Comparison of ENCODE assay signal across 34 cellular contexts in the genomic region with DNA sequence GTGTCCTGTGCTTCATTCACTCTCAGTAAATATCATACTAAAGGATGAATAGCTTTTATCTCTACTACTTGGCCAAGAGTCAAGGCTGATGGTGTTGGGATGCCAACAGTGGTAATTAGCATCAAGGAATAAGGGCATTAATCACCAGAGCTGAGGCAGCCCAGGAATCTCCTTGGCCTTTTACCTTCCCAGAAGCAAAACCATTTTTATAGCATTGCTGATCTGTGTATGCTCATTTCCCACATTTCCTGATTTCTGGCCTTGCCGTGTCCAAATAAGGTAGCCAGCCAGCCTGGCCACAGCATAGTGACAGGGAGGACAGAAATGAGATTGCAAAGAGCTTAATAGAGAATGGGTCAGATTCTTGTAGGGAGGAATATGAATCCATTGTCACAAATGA.
"Had no signal": no experiment of that assay in that cellular context is flagged by ENCODE, and none has a peak within 500 bp of the region (broad histone marks: within the 10 kb centered on the region; RNA-seq: fewer than 3 reads in every experiment).

No MANE protein-coding gene starts in this region.

- H3K4me3 ChIP-seq: body of pancreas, breast epithelium, PC-9 had no signal

- H3K27me3 Mint-ChIP-seq: activated CD8-positive, alpha-beta T cell treated with anti-CD3 and anti-CD28 coated beads for 36 hours; activated naive CD4-positive, alpha-beta T cell treated with anti-CD3 and anti-CD28 coated beads, Interleukin-2, amount 50 U/mL, for 24 hours; activated naive CD8-positive, alpha-beta T cell treated with anti-CD3 and anti-CD28 coated beads, Interleukin-2, amount 10 ng/mL, durations not matched to agents 7 days and 5 days; activated T-helper 17 cell treated with anti-CD3 and anti-CD28 coated beads, Interleukin-2, amount 50 U/mL, for 72 hours; IgD-negative memory B cell had no signal

- H3K27me3 ChIP-seq: body of pancreas, breast epithelium had no signal

- ATAC-seq: activated CD8-positive, alpha-beta T cell treated with anti-CD3 and anti-CD28 coated beads for 36 hours; activated T-cell treated with anti-CD3 and anti-CD28 coated beads, Interleukin-2, amount 50 U/mL, for 72 hours; activated T-helper 17 cell treated with anti-CD3 and anti-CD28 coated beads, Interleukin-2, amount 50 U/mL, for 72 hours; body of pancreas had no signal

- H3K4me3 Mint-ChIP-seq: activated CD8-positive, alpha-beta T cell treated with anti-CD3 and anti-CD28 coated beads for 36 hours; activated naive CD4-positive, alpha-beta T cell treated with anti-CD3 and anti-CD28 coated beads, Interleukin-2, amount 50 U/mL, for 24 hours; activated naive CD8-positive, alpha-beta T cell treated with anti-CD3 and anti-CD28 coated beads, Interleukin-2, amount 10 ng/mL, durations not matched to agents 7 days and 5 days; activated T-cell treated with anti-CD3 and anti-CD28 coated beads, Interleukin-2, amount 50 U/mL, for 72 hours; activated T-helper 17 cell treated with anti-CD3 and anti-CD28 coated beads, Interleukin-2, amount 50 U/mL, for 72 hours had no signal

- H3K4me1 Mint-ChIP-seq: activated naive CD4-positive, alpha-beta T cell treated with anti-CD3 and anti-CD28 coated beads, Interleukin-2, amount 50 U/mL, for 24 hours; activated naive CD8-positive, alpha-beta T cell treated with anti-CD3 and anti-CD28 coated beads, Interleukin-2, amount 10 ng/mL, durations not matched to agents 7 days and 5 days; IgD-negative memory B cell had no signal

- FAIRE-seq: RCC 7860 had no signal

- H3K9me3 ChIP-seq: body of pancreas, breast epithelium had no signal

- H2AFZ ChIP-seq: PC-9 had no signal

- DNase-seq: activated CD4-positive, alpha-beta T cell treated with anti-CD3 and anti-CD28 coated beads for 1 hour; activated CD4-positive, alpha-beta T cell treated with anti-CD3 and anti-CD28 coated beads for 48 hours; activated CD4-positive, CD25-positive, alpha-beta regulatory T cell; activated CD8-positive, alpha-beta T cell treated with anti-CD3 and anti-CD28 coated beads for 36 hours; activated effector memory CD4-positive, alpha-beta T cell treated with anti-CD3 and anti-CD28 coated beads, Interleukin-2, amount 50 U/mL, for 16 hours; activated naive CD4-positive, alpha-beta T cell; activated naive CD8-positive, alpha-beta T cell treated with anti-CD3 and anti-CD28 coated beads, Interleukin-2, amount 10 ng/mL, durations not matched to agents 7 days and 5 days; activated T-cell treated with anti-CD3 and anti-CD28 coated beads, Interleukin-2, amount 50 U/mL, for 1 hour; activated T-cell treated with anti-CD3 and anti-CD28 coated beads, Interleukin-2, amount 50 U/mL, for 72 hours; aorta; body of pancreas; Kasumi-1; KG1; MM.1S; MV-4-11; NCI-H1092; NCI-H1436 treated with DMSO at 0.1 percent for 48 hours; NCI-H1694 treated with DMSO at 0.1 percent for 48 hours; NCI-H2029; NCI-H2107; NCI-H2171; NCI-H510A; PC-9; Right ventricle myocardium superior; SW 1271; T-helper 1 cell; T-helper 2 cell; T-helper 9 cell; WERI-Rb-1 had no signal

- H3K9me3 Mint-ChIP-seq: activated naive CD4-positive, alpha-beta T cell treated with anti-CD3 and anti-CD28 coated beads, Interleukin-2, amount 50 U/mL, for 24 hours had no signal

- H3K36me3 ChIP-seq: breast epithelium, WERI-Rb-1 had no signal

- H3K27ac Mint-ChIP-seq: activated CD8-positive, alpha-beta T cell treated with anti-CD3 and anti-CD28 coated beads for 36 hours; activated naive CD4-positive, alpha-beta T cell treated with anti-CD3 and anti-CD28 coated beads, Interleukin-2, amount 50 U/mL, for 24 hours; activated naive CD8-positive, alpha-beta T cell treated with anti-CD3 and anti-CD28 coated beads, Interleukin-2, amount 10 ng/mL, durations not matched to agents 7 days and 5 days; activated T-cell treated with anti-CD3 and anti-CD28 coated beads, Interleukin-2, amount 50 U/mL, for 72 hours; activated T-helper 17 cell treated with anti-CD3 and anti-CD28 coated beads, Interleukin-2, amount 50 U/mL, for 72 hours; IgD-negative memory B cell had no signal

- H3K4me1 ChIP-seq: body of pancreas, breast epithelium had no signal

- H3K4me2 ChIP-seq: PC-9 had no signal

- H3K27ac ChIP-seq: body of pancreas, breast epithelium, PC-9, WERI-Rb-1 had no signal
